In genomic region chr19:33194884-33195710, GRCh38 we compare ENCODE assay signal across 9 cellular contexts. TPM values are rescaled to one million over a fixed set of nuclear protein-coding genes. Genes with fewer than 3 reads are reported as not detected.
DNase-seq lines count a peak whose midpoint lies in the region; ATAC-seq lines count a peak whose summit lies in the region.
"Had no signal": no experiment of that assay in that cellular context is flagged by ENCODE, and none has a peak within 500 bp of the region (broad histone marks: within the 10 kb centered on the region; RNA-seq: fewer than 3 reads in every experiment).

No MANE protein-coding gene starts in this region.

- H3K9me3 ChIP-seq in esophagus (ENCODE audit: control insufficient read depth in 2 of 2, insufficient read depth in 1 of 2, low read depth in 1 of 2, low read length in 1 of 2): no peaks in the 10 kb centered on the region

- POLR2A ChIA-PET in naive thymus-derived CD8-positive, alpha-beta T cell (lab: Charles Lee): interaction anchor here (2.5 kb wide), 1 partner anchor 18 kb away, joined by 8 read pairs; no protein-coding TSS in a partner anchor

- H3K27me3 ChIP-seq in esophagus (ENCODE audit: control insufficient read depth in 1 of 2, insufficient read depth in 2 of 2, low read length in 2 of 2): no peaks in the 10 kb centered on the region

- no peak overlapping the region for H3K27ac ChIP-seq in esophagus (ENCODE audit: low read depth in 2 of 2, low read length in 1 of 2)

- WGBS in esophagus, 2 donors: 4 to 5% methylated on average over 37 to 50 of the region's 50 CpGs

- no peaks in the 10 kb centered on the region for H3K9me3 Mint-ChIP-seq in naive thymus-derived CD8-positive, alpha-beta T cell
- H3K9me3 Mint-ChIP-seq: IgD-negative memory B cell had no signal

- peak overlapping the region in 1 of 10 donors; percentile 25 for H3K27ac Mint-ChIP-seq in naive thymus-derived CD8-positive, alpha-beta T cell
- H3K27ac Mint-ChIP-seq: IgD-negative memory B cell had no signal

- in situ Hi-C loops in Caki2 (cut with HindIII; ENCODE audit: low pct_unique_long_range_greater_than_20kb, low sequenced_read_pairs): no loop called here

- H3K4me1 ChIP-seq in esophagus (ENCODE audit: control insufficient read depth in 2 of 2, insufficient read depth in 2 of 2, low read length in 1 of 2): peaks cover 3 to 5% of the 10 kb centered on the region in 2 donors

- ATAC-seq in naive thymus-derived CD8-positive, alpha-beta T cell: no peak

- DNase-seq in Caki2 (ENCODE audit: low read depth): peak; percentile 29
- peak; percentile 16 for DNase-seq in NCI-H146 treated with DMSO at 0.1 percent for 48 hours (lab: John Stamatoyannopoulos, UW; ENCODE audit: unreplicated experiment)
- no peak for DNase-seq in naive thymus-derived CD8-positive, alpha-beta T cell
- no peak for DNase-seq in SW 1271 (lab: John Stamatoyannopoulos, UW)
- DNase-seq in GOT3 (lab: John Stamatoyannopoulos, UW): no peak
- DNase-seq in activated CD8-positive, alpha-beta memory T cell treated with anti-CD3 and anti-CD28 coated beads, Interleukin-2, amount 50 U/mL, for 48 hours: no peak
- no peak for DNase-seq in activated CD4-positive, alpha-beta T cell treated with anti-CD3 and anti-CD28 coated beads, Interleukin-2, amount 50 U/mL, for 4 hours

- peaks cover 0 to 6% (median 3%) of the 10 kb centered on the region in 4 donors for H3K4me1 Mint-ChIP-seq in naive thymus-derived CD8-positive, alpha-beta T cell

- H3K27me3 Mint-ChIP-seq in naive thymus-derived CD8-positive, alpha-beta T cell: peaks cover 24 to 50% (median 34%) of the 10 kb centered on the region in 5 donors

- peak overlapping the region in 9 of 10 donors; percentile 30 to 66 (median 38) for H3K4me3 Mint-ChIP-seq in naive thymus-derived CD8-positive, alpha-beta T cell

- H3K36me3 Mint-ChIP-seq in naive thymus-derived CD8-positive, alpha-beta T cell: peaks cover 0 to 3% (median 0%) of the 10 kb centered on the region in 3 donors
- H3K36me3 Mint-ChIP-seq: IgD-negative memory B cell had no signal

- H3K4me3 ChIP-seq in esophagus (ENCODE audit: low read depth in 1 of 2, low read length in 2 of 2): peak overlapping the region; percentile 61 to 73

- peaks cover 0 to 5% of the 10 kb centered on the region in 2 donors for H3K36me3 ChIP-seq in esophagus (ENCODE audit: control insufficient read depth in 2 of 2, insufficient read depth in 2 of 2, low read length in 1 of 2)

RNA-seq across cellular contexts. Expression of gene LRP3, which starts 1.0 kb away (rescaled TPM):
- 53.6 and 60.5 TPM in 2 replicates for total RNA-seq in Caki2 (2014; rRNA removed; shearing (Covaris generic); ENCODE audit: low replicate concordance)
- 1 to 10 TPM; 4.1 to 5.7 TPM for polyA plus RNA-seq in esophagus
- total RNA-seq in naive thymus-derived CD8-positive, alpha-beta T cell: not detected
- not detected for polyA plus RNA-seq in naive thymus-derived CD8-positive, alpha-beta T cell
- polyA plus RNA-seq: IgD-negative memory B cell had no signal

RNA-seq across cellular contexts. Expression of gene SLC7A10, which starts 30.6 kb away (rescaled TPM):
- not detected in 2 replicates for total RNA-seq in Caki2 (2014; rRNA removed; shearing (Covaris generic); ENCODE audit: low replicate concordance)
- under 1 TPM in 1 of 2 donors, not detected in 1; 0.04 TPM for polyA plus RNA-seq in esophagus
- total RNA-seq in naive thymus-derived CD8-positive, alpha-beta T cell: not detected
- not detected for polyA plus RNA-seq in naive thymus-derived CD8-positive, alpha-beta T cell
- polyA plus RNA-seq: IgD-negative memory B cell had no signal

Comparison
In these comparisons a context has a peak if more than half of its experiments do, and no peak if none do; other contexts are left out.
1. DNase-seq: peak in Caki2 (single experiment) and NCI-H146 treated with DMSO at 0.1 percent for 48 hours (single experiment); none in naive thymus-derived CD8-positive, alpha-beta T cell (0 of 10), SW 1271 (0 of 2), GOT3 (single experiment), activated CD8-positive, alpha-beta memory T cell treated with anti-CD3 and anti-CD28 coated beads, Interleukin-2, amount 50 U/mL, for 48 hours (single experiment) and activated CD4-positive, alpha-beta T cell treated with anti-CD3 and anti-CD28 coated beads, Interleukin-2, amount 50 U/mL, for 4 hours (0 of 2).
2. RNA of gene LRP3, which starts 1.0 kb away (total RNA-seq): 53.6 to 60.5 TPM in Caki2; not detected in naive thymus-derived CD8-positive, alpha-beta T cell; every median in the first group is over 10 times any median in the second.